In the genomic region with DNA sequence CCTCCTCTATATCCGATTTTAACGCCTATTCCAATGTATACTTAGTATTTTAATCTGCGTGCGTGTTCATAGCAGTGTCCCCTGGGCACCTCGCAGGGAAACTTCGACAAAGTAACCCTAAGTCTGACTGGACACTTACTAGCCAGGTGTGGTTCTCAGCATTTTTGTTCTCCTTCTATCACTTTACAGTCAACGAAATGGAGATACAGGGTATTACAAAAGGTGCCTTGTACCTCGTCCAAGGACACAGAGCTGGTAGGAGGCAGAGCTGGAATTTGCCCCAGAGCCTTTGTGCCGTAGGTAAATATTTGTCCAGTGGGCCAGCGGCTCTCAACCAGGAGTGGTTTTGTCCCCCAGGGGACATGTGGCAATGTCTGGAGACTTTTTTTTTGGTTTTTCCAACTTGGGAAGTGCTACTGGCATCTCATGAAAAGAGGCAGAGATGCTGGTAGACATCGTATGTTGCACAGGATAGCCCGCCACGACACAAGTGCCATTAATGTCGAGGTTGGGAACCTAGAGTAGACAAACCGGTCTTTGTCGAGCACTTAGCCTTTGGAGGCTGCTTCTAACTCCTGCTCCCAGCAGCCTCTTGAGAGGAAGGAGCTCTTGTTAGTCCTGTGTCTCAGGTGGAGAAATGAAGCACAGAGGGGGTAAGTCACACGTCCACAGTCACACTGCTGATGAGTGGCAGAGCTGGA, we compare ENCODE assay signal across 9 cellular contexts. TPM values are rescaled to one million over a fixed set of nuclear protein-coding genes. Genes with fewer than 3 reads are reported as not detected.
DNase-seq lines count a peak whose midpoint lies in the region; ATAC-seq and TF ChIP-seq lines count a peak whose summit lies in the region.
"Had no signal": no experiment of that assay in that cellular context is flagged by ENCODE, and none has a peak within 500 bp of the region (broad histone marks: within the 10 kb centered on the region; RNA-seq: fewer than 3 reads in every experiment).

No MANE protein-coding gene starts in this region.

- H3K4me1 ChIP-seq in iPS-20b (ENCODE audit: insufficient read depth, low read length) (peaks cover 16% of the 10 kb centered on the region; the same call in 1 of the 2 replicates), stomach smooth muscle (ENCODE audit: control insufficient read depth, insufficient read depth, low read length) (peaks cover 16% of the 10 kb centered on the region)

- no peaks in the 10 kb centered on the region for H3K36me3 Mint-ChIP-seq in activated CD4-positive, alpha-beta T cell treated with anti-CD3 and anti-CD28 coated beads for 36 hours (ENCODE audit: low read depth)
- peaks cover 1% of the 10 kb centered on the region; the same call in 1 of the 2 replicates for H3K36me3 Mint-ChIP-seq in WTC11

- H3K4me3 Mint-ChIP-seq in activated CD4-positive, alpha-beta T cell treated with anti-CD3 and anti-CD28 coated beads for 36 hours: peak overlapping the region; percentile 89
- peak overlapping the region; percentile 79 for H3K4me3 Mint-ChIP-seq in WTC11

- H3K27ac Mint-ChIP-seq in activated CD4-positive, alpha-beta T cell treated with anti-CD3 and anti-CD28 coated beads for 36 hours: peak overlapping the region; percentile 77
- no peak overlapping the region for H3K27ac Mint-ChIP-seq in WTC11

- H3K27ac ChIP-seq in iPS-20b (ENCODE audit: low read length) (peak overlapping the region; percentile 53), stomach smooth muscle (ENCODE audit: low read length) (peak overlapping the region; percentile 41)

- H3K4me3 ChIP-seq in iPS-20b (ENCODE audit: low read length) (peak overlapping the region; percentile 80), stomach smooth muscle (ENCODE audit: low read length in 2 of 2) (peak overlapping the region; percentile 39 to 82)

- TF ChIP-seq CTCF in WTC11 (IDR thresholded peaks at IDR 0.05): no peak

- H3K9ac ChIP-seq in iPS-20b (ENCODE audit: low read depth, low read length): peak overlapping the region; percentile 89; the same call in 1 of the 2 replicates
- peak overlapping the region; percentile 59 to 68 for H3K9ac ChIP-seq in stomach smooth muscle (ENCODE audit: low read length in 2 of 2)

- POLR2A ChIA-PET in activated CD4-positive, alpha-beta T cell treated with anti-CD3 and anti-CD28 coated beads for 36 hours (lab: Charles Lee): interaction anchor here (1.0 to 3.8 kb wide), 2 partner anchors 21 to 171 kb away, joined by 3 to 19 read pairs; a partner anchor contains a TSS
- POLR2A ChIA-PET in WTC11 (lab: Charles Lee): interaction anchor here (0.6 to 1.1 kb wide), 2 partner anchors 21 to 33 kb away, joined by 4 to 5 read pairs; a partner anchor contains a TSS

- H3K27me3 Mint-ChIP-seq in activated CD4-positive, alpha-beta T cell treated with anti-CD3 and anti-CD28 coated beads for 36 hours: no peaks in the 10 kb centered on the region
- peaks cover 3% of the 10 kb centered on the region; the same call in 1 of the 2 replicates for H3K27me3 Mint-ChIP-seq in WTC11 (ENCODE audit: low read depth)

- intact Hi-C loops in activated CD4-positive, alpha-beta T cell treated with anti-CD3 and anti-CD28 coated beads for 36 hours (cut with DNase I, micrococcal nuclease): no loop called here

- ATAC-seq in activated CD4-positive, alpha-beta T cell treated with anti-CD3 and anti-CD28 coated beads for 36 hours: no peak
- ATAC-seq in WTC11 (no peak), GM19324 (IDR thresholded peaks at IDR 0.05; ENCODE audit: low FRiP score, unreplicated experiment) (no peak), HG03565 (IDR thresholded peaks at IDR 0.05; ENCODE audit: unreplicated experiment) (no peak)

- H3K9me3 ChIP-seq in iPS-20b (ENCODE audit: insufficient read depth, low read depth, low read length) (no peaks in the 10 kb centered on the region), stomach smooth muscle (ENCODE audit: control insufficient read depth in 2 of 2, low read length in 2 of 2) (no peaks in the 10 kb centered on the region)

- H3K9me3 Mint-ChIP-seq in activated CD4-positive, alpha-beta T cell treated with anti-CD3 and anti-CD28 coated beads for 36 hours (ENCODE audit: low read depth): no peaks in the 10 kb centered on the region
- H3K9me3 Mint-ChIP-seq in WTC11: no peaks in the 10 kb centered on the region

- H3K4me1 Mint-ChIP-seq in activated CD4-positive, alpha-beta T cell treated with anti-CD3 and anti-CD28 coated beads for 36 hours: peaks cover 31% of the 10 kb centered on the region
- peaks cover 24% of the 10 kb centered on the region for H3K4me1 Mint-ChIP-seq in WTC11

- no peak for DNase-seq in activated CD4-positive, alpha-beta T cell treated with anti-CD3 and anti-CD28 coated beads for 36 hours
- no peak for DNase-seq in activated CD4-positive, alpha-beta T cell treated with anti-CD3 and anti-CD28 coated beads for 1 hour
- DNase-seq in WTC11 (ENCODE audit: low spot score) (no peak), GDM1 (lab: John Stamatoyannopoulos, UW) (no peak)

- CTCF ChIA-PET in activated CD4-positive, alpha-beta T cell treated with anti-CD3 and anti-CD28 coated beads for 36 hours (lab: Charles Lee): interaction anchor here (0.6 to 1.1 kb wide), 5 partner anchors 20 to 1350 kb away, joined by 3 to 4 read pairs (median 3); no protein-coding TSS in a partner anchor
- CTCF ChIA-PET in WTC11 (lab: Charles Lee): interaction anchor here (0.5 to 2.9 kb wide), 6 partner anchors 10 to 167 kb away, joined by 3 to 19 read pairs (median 8); no protein-coding TSS in a partner anchor

- H3K27me3 ChIP-seq in iPS-20b (ENCODE audit: insufficient read depth, low read length) (no peaks in the 10 kb centered on the region), stomach smooth muscle (ENCODE audit: control insufficient read depth in 1 of 2, insufficient read depth in 2 of 2, low read length in 2 of 2) (no peaks in the 10 kb centered on the region)

- H3K36me3 ChIP-seq in iPS-20b (ENCODE audit: insufficient read depth, low read depth, low read length) (peaks cover 2% of the 10 kb centered on the region), stomach smooth muscle (ENCODE audit: control insufficient read depth in 2 of 2, insufficient read depth in 2 of 2, low read length in 2 of 2) (peaks cover 0 to 5% of the 10 kb centered on the region in 2 donors)

TF ChIP-seq in WTC11, 78 proteins besides CTCF, POLR2A, EP300 and RAD21:
- TF ChIP-seq, protein P1, sequence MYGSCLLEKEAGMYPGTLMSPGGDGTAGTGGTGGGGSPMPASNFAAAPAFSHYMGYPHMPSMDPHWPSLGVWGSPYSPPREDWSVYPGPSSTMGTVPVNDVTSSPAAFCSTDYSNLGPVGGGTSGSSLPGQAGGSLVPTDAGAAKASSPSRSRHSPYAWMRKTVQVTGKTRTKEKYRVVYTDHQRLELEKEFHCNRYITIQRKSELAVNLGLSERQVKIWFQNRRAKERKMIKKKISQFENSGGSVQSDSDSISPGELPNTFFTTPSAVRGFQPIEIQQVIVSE (CRISPR knock-in tag; IDR thresholded peaks at IDR 0.05; ENCODE audit: borderline replicate concordance): no peak
- TF ChIP-seq GABPB1 (CRISPR knock-in tag; IDR thresholded peaks at IDR 0.05): peak; percentile 48; the same call in 1 of the 2 replicates

RNA-seq across cellular contexts. Expression of a gene that starts 1.1 kb away (rescaled TPM):
- 10 to 100 TPM; 29.2 to 32.2 TPM for total RNA-seq in activated CD4-positive, alpha-beta T cell treated with anti-CD3 and anti-CD28 coated beads for 36 hours
- 84.0 to 87.9 TPM (median 87.7 TPM) in 3 replicates for total RNA-seq in WTC11 (2021)

RNA-seq across cellular contexts. Expression of a gene that starts 21.1 kb away (rescaled TPM):
- total RNA-seq in activated CD4-positive, alpha-beta T cell treated with anti-CD3 and anti-CD28 coated beads for 36 hours: 10 to 100 TPM; 27.6 to 28.4 TPM
- 60.8 to 62.9 TPM (median 62.0 TPM) in 3 replicates for total RNA-seq in WTC11 (2021)

RNA-seq across cellular contexts. Expression of a gene that starts 33.6 kb away (rescaled TPM):
- not detected for total RNA-seq in activated CD4-positive, alpha-beta T cell treated with anti-CD3 and anti-CD28 coated beads for 36 hours
- total RNA-seq in WTC11 (2021): not detected in 3 replicates
- total RNA-seq: Daoy had no signal

RNA-seq across cellular contexts. Expression of a gene that starts 55.3 kb away (rescaled TPM):
- total RNA-seq in activated CD4-positive, alpha-beta T cell treated with anti-CD3 and anti-CD28 coated beads for 36 hours: not detected
- not detected in 3 replicates for total RNA-seq in WTC11 (2021)
- total RNA-seq: Daoy had no signal

RNA-seq across cellular contexts. Expression of a gene that starts 59.8 kb away (rescaled TPM):
- total RNA-seq in activated CD4-positive, alpha-beta T cell treated with anti-CD3 and anti-CD28 coated beads for 36 hours: not detected
- not detected in 3 replicates for total RNA-seq in WTC11 (2021)
- total RNA-seq: Daoy had no signal
